Comparison of ENCODE assay signal across 9 cellular contexts in the genomic region with DNA sequence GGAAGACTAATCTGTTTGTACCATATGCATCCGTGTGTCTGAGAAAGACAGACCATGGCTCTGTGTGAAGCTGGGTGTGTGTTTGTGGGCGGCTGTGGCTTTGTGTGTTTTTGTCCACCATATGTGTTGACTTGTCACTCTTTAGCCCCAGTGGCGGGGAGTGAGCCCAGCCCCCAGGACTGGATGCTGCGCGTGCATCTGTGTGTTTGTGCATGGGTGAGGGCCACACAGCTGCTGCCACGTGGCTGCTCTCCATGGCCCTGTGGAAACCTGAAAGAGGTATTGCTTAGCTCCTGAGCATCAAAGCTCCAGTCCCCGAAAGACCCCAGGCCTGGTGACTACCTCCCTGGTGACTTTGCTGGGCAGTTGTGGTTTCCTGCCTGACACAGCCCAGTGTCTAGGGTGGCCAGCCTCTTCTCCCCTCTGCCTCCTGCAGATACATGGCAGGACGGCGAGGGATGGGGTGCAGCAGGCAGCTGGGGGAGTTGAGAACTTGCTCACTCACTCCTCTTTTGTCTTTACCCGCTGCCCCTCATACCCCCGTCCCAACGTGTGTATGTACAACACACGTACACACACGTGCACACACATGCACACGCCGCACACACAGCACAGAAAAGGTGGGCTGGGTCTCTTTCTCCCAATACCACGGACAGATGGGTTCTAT. TPM values are rescaled to one million over a fixed set of nuclear protein-coding genes. Genes with fewer than 3 reads are reported as not detected.
A peak's percentile ranks its signal among the peaks of the same experiment; 100 is the strongest.
DNase-seq lines count a peak whose midpoint lies in the region; ATAC-seq, FAIRE-seq and TF ChIP-seq lines count a peak whose summit lies in the region.
"Had no signal": no experiment of that assay in that cellular context is flagged by ENCODE, and none has a peak within 500 bp of the region (broad histone marks: within the 10 kb centered on the region; RNA-seq: fewer than 3 reads in every experiment).

No MANE protein-coding gene starts in this region.

- no peak for TF ChIP-seq CTCF in A549 (IDR thresholded peaks at IDR 0.05)

- H3K36me3 ChIP-seq in HUES64 (ENCODE audit: insufficient read depth, low read length), result no peaks in the 10 kb centered on the region

- DNase-seq in A549 (ENCODE audit: low read depth in 1 of 2, low spot score in 1 of 2) (no peak), OCI-M1 (lab: John Stamatoyannopoulos, UW) (no peak), H4 (ENCODE audit: low spot score) (no peak), iPS-NIHi11 (ENCODE audit: low spot score) (no peak)
- DNase-seq in effector memory CD8-positive, alpha-beta T cell, result no peak
- DNase-seq in naive thymus-derived CD8-positive, alpha-beta T cell, result no peak

- no peak for TF ChIP-seq EP300 in A549 (IDR thresholded peaks at IDR 0.05)

- H3K4me1 Mint-ChIP-seq in effector memory CD8-positive, alpha-beta T cell (ENCODE audit: low read depth in 2 of 2), result peaks cover 0 to 9% of the 10 kb centered on the region in 2 donors
- peaks cover 5 to 21% (median 11%) of the 10 kb centered on the region in 4 donors for H3K4me1 Mint-ChIP-seq in naive thymus-derived CD8-positive, alpha-beta T cell

- H3K27ac ChIP-seq in A549, result peak overlapping the region in 1 of 2 experiments; percentile 83; a peak in 4 of 6 replicates
- H3K27ac ChIP-seq in HUES64 (ENCODE audit: low read depth, low read length), result no peak overlapping the region

- no peak for TF ChIP-seq RAD21 in A549 (conservative IDR thresholded peaks at IDR 0.05 in 1 of 2, IDR thresholded peaks at IDR 0.05 in 1 of 2)

- CTCF ChIA-PET in A549 (lab: Yijun Ruan, JAX), result interaction anchor here (1.0 to 1.2 kb wide), 2 partner anchors 16 to 210 kb away, joined by 3 to 6 read pairs; no protein-coding TSS in a partner anchor

- no peak overlapping the region for H3K27ac Mint-ChIP-seq in effector memory CD8-positive, alpha-beta T cell
- peak overlapping the region in 1 of 10 donors; percentile 46 for H3K27ac Mint-ChIP-seq in naive thymus-derived CD8-positive, alpha-beta T cell

- no peak for FAIRE-seq in A549 (lab: Jason Lieb, UNC)
- FAIRE-seq: K562 had no signal

- H3K27me3 ChIP-seq in HUES64 (ENCODE audit: insufficient read depth, low read length), result peaks cover 97% of the 10 kb centered on the region

- peaks cover 73 to 95% of the 10 kb centered on the region in 2 donors for H3K27me3 Mint-ChIP-seq in effector memory CD8-positive, alpha-beta T cell
- peaks cover 17 to 54% (median 37%) of the 10 kb centered on the region in 5 donors for H3K27me3 Mint-ChIP-seq in naive thymus-derived CD8-positive, alpha-beta T cell

- POLR2A ChIA-PET in A549 (lab: Yijun Ruan, JAX), result no interaction called here
- POLR2A ChIA-PET in naive thymus-derived CD8-positive, alpha-beta T cell (lab: Charles Lee), result no interaction called here

- peak overlapping the region; percentile 90 for H3K4me2 ChIP-seq in A549

- no peaks in the 10 kb centered on the region for H3K9me3 Mint-ChIP-seq in effector memory CD8-positive, alpha-beta T cell
- H3K9me3 Mint-ChIP-seq in naive thymus-derived CD8-positive, alpha-beta T cell, result no peaks in the 10 kb centered on the region

- WGBS in A549 (ENCODE audit: missing lambda C conversion rate), result 92% methylated on average over 13 of the region's 17 CpGs
- 47% methylated on average over 17 of the region's 17 CpGs for WGBS in HUES64

- no peak overlapping the region; the same call in 2 of the 3 replicates for H3K4me3 ChIP-seq in A549
- H3K4me3 ChIP-seq in HUES64 (ENCODE audit: low read length), result peak overlapping the region; percentile 58

- TF ChIP-seq POLR2A in A549 (IDR thresholded peaks at IDR 0.05; ENCODE audit: low read length), result no peak

- H3K9me3 ChIP-seq in A549 (no peaks in the 10 kb centered on the region), HUES64 (ENCODE audit: insufficient read depth, low read depth, low read length) (no peaks in the 10 kb centered on the region)

- H3K9ac ChIP-seq in HUES64 (ENCODE audit: low read depth, low read length), result 0 out of 2 replicates have a peak overlapping the region, but pooled peaks have one; percentile 15

- H3K4me1 ChIP-seq in A549 (peaks cover 8% of the 10 kb centered on the region; the same call in 1 of the 3 replicates), HUES64 (ENCODE audit: insufficient read depth, low read length) (peaks cover 41% of the 10 kb centered on the region)

- peak overlapping the region; percentile 18 to 51 for H3K4me3 Mint-ChIP-seq in effector memory CD8-positive, alpha-beta T cell
- H3K4me3 Mint-ChIP-seq in naive thymus-derived CD8-positive, alpha-beta T cell, result peak overlapping the region; percentile 26 to 68 (median 59)

- ATAC-seq in A549 (no peak), HG03521 (IDR thresholded peaks at IDR 0.05; ENCODE audit: unreplicated experiment) (no peak)
- no peak for ATAC-seq in effector memory CD8-positive, alpha-beta T cell (replicated peaks)
- ATAC-seq in naive thymus-derived CD8-positive, alpha-beta T cell, result no peak

- H3K36me3 Mint-ChIP-seq in effector memory CD8-positive, alpha-beta T cell (ENCODE audit: insufficient read depth), result no peaks in the 10 kb centered on the region
- peaks cover 0 to 4% (median 0%) of the 10 kb centered on the region in 3 donors for H3K36me3 Mint-ChIP-seq in naive thymus-derived CD8-positive, alpha-beta T cell

TF ChIP-seq in A549, 52 proteins besides CTCF, POLR2A, EP300 and RAD21:
- no peak for TF ChIP-seq JUN (IDR thresholded peaks at IDR 0.05)
- TF ChIP-seq FOXS1 (CRISPR knock-in tag; IDR thresholded peaks at IDR 0.05), result no peak
- no peak for TF ChIP-seq RNF2 (IDR thresholded peaks at IDR 0.05; ENCODE audit: borderline replicate concordance, low read depth)
- TF ChIP-seq MAZ (IDR thresholded peaks at IDR 0.05; ENCODE audit: borderline replicate concordance, low read depth, low read length), result no peak
- TF ChIP-seq ZSCAN20 (CRISPR knock-in tag; IDR thresholded peaks at IDR 0.05), result no peak
- no peak for TF ChIP-seq CEBPB (IDR thresholded peaks at IDR 0.05)
- no peak for TF ChIP-seq HOXB13 (CRISPR knock-in tag; IDR thresholded peaks at IDR 0.05; ENCODE audit: low read depth)
- no peak for TF ChIP-seq FOSL2 (IDR thresholded peaks at IDR 0.05)
- no peak for TF ChIP-seq FOSL2 (CRISPR knock-in tag; IDR thresholded peaks at IDR 0.05)
- no peak for TF ChIP-seq CBX8 (IDR thresholded peaks at IDR 0.05)
- TF ChIP-seq HOXA7 (CRISPR knock-in tag; IDR thresholded peaks at IDR 0.05), result no peak
- TF ChIP-seq KDM5A (IDR thresholded peaks at IDR 0.05), result no peak
- no peak for TF ChIP-seq MAFK (IDR thresholded peaks at IDR 0.05; ENCODE audit: partially characterized antibody)
- TF ChIP-seq KDM1A (IDR thresholded peaks at IDR 0.05; ENCODE audit: low read depth), result no peak
- TF ChIP-seq ZC3H11A (IDR thresholded peaks at IDR 0.05), result no peak
- TF ChIP-seq ZNF302 (CRISPR knock-in tag; IDR thresholded peaks at IDR 0.05), result no peak

RNA-seq across cellular contexts. Expression of a gene that starts 6.5 kb away (rescaled TPM):
- polyA plus RNA-seq in A549 (2011; rRNA removed) (0.36 and 0.52 TPM in 2 replicates), A549 (2017; fragmentation: RNase III; extraction: RNeasy Plus Mini Kit Qiagen cat#74134 plus additional on column Dnase treatment) (0.18 to 0.50 TPM (median 0.29 TPM) in 3 replicates)
- polyA plus RNA-seq in A549 (2012; cell fraction: cytosol; rRNA removed), result 0.25 and 0.29 TPM in 2 replicates
- polyA plus RNA-seq in A549 (2012; cell fraction: nucleus; rRNA removed), result 0.84 and 1.2 TPM in 2 replicates
- 0.12 and 1.1 TPM in 2 replicates for polyA minus RNA-seq in A549 (2011; rRNA and poly(A)+ RNA removed)
- polyA plus RNA-seq in HUES64 (2013, experiment 1 of 2), result 6.9 TPM
- polyA plus RNA-seq in HUES64 (2013, experiment 2 of 2), result 7.9 TPM
- total RNA-seq in naive thymus-derived CD8-positive, alpha-beta T cell, result not detected
- under 1 TPM; 0.23 to 0.59 (median 0.55) TPM for polyA plus RNA-seq in naive thymus-derived CD8-positive, alpha-beta T cell
- total RNA-seq in H4 (2014; rRNA removed; shearing (Covaris generic)), result 1.0 and 2.0 TPM in 2 replicates
- total RNA-seq: K562 had no signal
- polyA plus RNA-seq: K562 had no signal
